1 cellular context compared by ENCODE assay signal in the genomic region with DNA sequence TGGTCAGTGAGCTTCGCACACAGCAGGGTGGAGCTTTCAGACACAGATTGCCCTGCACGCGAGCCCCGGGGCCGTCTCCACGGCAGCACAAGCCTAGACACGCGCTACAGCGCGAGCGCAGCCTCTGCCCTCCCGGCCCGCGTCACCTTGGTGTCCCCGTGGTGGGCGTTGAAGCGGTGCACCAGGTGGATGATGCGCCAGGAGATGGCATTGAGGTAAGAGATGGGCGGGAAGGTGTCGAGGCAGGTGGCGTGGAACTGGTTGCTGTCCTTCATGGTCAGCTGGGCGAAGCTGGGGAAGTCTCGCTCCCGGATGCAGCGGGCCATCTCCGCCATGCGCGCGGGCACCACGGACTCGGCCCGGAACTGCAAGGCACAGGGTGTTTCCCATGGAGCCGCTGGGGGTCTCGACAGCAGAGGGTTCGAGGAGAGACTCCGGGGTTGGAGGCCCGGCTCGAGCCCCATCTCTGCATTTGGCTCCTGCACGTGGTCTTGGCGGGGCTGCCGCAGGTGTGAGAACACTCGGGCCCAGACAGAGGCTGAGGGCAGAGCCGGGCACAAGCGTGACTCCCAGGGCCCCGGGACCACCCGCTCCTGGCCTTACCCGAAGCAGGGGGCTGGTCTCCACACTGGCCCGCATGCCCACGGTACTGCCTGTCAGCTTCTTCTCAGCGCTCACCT.
TF ChIP-seq lines count a peak whose summit lies in the region.

No MANE protein-coding gene starts in this region.

TF ChIP-seq in HepG2, 621 proteins besides CTCF, POLR2A, EP300 and RAD21 (continued from another document):
- TF ChIP-seq, protein P1, sequence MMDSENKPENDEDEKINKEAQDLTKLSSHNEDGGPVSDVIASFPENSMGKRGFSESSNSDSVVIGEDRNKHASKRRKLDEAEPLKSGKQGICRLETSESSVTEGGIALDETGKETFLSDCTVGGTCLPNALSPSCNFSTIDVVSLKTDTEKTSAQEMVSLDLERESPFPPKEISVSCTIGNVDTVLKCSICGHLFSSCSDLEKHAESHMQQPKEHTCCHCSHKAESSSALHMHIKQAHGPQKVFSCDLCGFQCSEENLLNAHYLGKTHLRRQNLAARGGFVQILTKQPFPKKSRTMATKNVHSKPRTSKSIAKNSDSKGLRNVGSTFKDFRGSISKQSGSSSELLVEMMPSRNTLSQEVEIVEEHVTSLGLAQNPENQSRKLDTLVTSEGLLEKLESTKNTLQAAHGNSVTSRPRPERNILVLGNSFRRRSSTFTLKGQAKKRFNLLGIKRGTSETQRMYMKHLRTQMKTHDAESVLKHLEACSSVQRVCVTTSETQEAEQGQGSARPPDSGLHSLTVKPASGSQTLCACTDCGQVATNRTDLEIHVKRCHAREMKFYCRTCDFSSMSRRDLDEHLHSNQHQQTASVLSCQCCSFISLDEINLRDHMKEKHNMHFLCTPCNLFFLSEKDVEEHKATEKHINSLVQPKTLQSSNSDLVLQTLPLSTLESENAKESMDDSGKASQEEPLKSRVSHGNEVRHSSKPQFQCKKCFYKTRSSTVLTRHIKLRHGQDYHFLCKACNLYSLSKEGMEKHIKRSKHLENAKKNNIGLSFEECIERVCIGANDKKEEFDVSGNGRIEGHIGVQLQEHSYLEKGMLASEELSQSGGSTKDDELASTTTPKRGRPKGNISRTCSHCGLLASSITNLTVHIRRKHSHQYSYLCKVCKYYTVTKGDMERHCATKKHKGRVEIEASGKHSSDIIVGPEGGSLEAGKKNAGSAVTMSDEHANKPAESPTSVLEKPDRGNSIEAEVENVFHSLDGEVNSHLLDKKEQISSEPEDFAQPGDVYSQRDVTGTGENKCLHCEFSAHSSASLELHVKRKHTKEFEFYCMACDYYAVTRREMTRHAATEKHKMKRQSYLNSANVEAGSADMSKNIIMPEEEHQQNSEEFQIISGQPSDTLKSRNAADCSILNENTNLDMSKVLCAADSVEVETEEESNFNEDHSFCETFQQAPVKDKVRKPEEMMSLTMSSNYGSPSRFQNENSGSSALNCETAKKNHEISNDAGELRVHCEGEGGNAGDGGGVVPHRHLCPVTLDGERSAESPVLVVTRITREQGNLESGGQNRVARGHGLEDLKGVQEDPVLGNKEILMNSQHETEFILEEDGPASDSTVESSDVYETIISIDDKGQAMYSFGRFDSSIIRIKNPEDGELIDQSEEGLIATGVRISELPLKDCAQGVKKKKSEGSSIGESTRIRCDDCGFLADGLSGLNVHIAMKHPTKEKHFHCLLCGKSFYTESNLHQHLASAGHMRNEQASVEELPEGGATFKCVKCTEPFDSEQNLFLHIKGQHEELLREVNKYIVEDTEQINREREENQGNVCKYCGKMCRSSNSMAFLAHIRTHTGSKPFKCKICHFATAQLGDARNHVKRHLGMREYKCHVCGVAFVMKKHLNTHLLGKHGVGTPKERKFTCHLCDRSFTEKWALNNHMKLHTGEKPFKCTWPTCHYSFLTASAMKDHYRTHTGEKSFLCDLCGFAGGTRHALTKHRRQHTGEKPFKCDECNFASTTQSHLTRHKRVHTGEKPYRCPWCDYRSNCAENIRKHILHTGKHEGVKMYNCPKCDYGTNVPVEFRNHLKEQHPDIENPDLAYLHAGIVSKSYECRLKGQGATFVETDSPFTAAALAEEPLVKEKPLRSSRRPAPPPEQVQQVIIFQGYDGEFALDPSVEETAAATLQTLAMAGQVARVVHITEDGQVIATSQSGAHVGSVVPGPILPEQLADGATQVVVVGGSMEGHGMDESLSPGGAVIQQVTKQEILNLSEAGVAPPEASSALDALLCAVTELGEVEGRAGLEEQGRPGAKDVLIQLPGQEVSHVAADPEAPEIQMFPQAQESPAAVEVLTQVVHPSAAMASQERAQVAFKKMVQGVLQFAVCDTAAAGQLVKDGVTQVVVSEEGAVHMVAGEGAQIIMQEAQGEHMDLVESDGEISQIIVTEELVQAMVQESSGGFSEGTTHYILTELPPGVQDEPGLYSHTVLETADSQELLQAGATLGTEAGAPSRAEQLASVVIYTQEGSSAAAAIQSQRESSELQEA (CRISPR knock-in tag; IDR thresholded peaks at IDR 0.05; ENCODE audit: not compliant biosample characterization): peak; percentile 23
